ENCODE assay signal across 1 cellular context in the genomic region with DNA sequence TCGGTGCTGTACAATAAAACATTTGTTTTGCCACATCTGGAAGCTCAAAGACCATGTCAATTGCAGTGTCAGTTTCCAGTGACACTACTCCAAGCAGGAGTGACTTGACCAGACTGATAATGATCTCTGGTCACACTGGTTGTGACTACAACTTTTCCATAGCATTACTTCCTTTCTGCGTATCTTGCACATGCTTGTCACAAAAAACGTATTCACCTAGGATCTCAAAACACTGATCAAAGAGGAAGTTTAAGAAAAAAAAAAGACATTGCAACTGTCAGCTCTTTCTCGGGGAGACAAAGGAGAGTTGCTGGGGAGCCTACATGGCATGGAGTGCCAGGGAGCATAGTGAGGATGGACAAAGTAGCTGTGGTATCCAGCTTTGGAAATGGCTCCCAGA.
TF ChIP-seq lines count a peak whose summit lies in the region.

No MANE protein-coding gene starts in this region.

TF ChIP-seq in HepG2, 621 proteins besides CTCF, POLR2A, EP300 and RAD21 (continued from another document):
- TF ChIP-seq, protein P1, sequence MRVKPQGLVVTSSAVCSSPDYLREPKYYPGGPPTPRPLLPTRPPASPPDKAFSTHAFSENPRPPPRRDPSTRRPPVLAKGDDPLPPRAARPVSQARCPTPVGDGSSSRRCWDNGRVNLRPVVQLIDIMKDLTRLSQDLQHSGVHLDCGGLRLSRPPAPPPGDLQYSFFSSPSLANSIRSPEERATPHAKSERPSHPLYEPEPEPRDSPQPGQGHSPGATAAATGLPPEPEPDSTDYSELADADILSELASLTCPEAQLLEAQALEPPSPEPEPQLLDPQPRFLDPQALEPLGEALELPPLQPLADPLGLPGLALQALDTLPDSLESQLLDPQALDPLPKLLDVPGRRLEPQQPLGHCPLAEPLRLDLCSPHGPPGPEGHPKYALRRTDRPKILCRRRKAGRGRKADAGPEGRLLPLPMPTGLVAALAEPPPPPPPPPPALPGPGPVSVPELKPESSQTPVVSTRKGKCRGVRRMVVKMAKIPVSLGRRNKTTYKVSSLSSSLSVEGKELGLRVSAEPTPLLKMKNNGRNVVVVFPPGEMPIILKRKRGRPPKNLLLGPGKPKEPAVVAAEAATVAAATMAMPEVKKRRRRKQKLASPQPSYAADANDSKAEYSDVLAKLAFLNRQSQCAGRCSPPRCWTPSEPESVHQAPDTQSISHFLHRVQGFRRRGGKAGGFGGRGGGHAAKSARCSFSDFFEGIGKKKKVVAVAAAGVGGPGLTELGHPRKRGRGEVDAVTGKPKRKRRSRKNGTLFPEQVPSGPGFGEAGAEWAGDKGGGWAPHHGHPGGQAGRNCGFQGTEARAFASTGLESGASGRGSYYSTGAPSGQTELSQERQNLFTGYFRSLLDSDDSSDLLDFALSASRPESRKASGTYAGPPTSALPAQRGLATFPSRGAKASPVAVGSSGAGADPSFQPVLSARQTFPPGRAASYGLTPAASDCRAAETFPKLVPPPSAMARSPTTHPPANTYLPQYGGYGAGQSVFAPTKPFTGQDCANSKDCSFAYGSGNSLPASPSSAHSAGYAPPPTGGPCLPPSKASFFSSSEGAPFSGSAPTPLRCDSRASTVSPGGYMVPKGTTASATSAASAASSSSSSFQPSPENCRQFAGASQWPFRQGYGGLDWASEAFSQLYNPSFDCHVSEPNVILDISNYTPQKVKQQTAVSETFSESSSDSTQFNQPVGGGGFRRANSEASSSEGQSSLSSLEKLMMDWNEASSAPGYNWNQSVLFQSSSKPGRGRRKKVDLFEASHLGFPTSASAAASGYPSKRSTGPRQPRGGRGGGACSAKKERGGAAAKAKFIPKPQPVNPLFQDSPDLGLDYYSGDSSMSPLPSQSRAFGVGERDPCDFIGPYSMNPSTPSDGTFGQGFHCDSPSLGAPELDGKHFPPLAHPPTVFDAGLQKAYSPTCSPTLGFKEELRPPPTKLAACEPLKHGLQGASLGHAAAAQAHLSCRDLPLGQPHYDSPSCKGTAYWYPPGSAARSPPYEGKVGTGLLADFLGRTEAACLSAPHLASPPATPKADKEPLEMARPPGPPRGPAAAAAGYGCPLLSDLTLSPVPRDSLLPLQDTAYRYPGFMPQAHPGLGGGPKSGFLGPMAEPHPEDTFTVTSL (CRISPR knock-in tag; IDR thresholded peaks at IDR 0.05; ENCODE audit: borderline replicate concordance), result no peak
- no peak for TF ChIP-seq ZNF44 (CRISPR knock-in tag; IDR thresholded peaks at IDR 0.05)
- no peak for TF ChIP-seq ZNF143 (CRISPR knock-in tag; IDR thresholded peaks at IDR 0.05)
- no peak for TF ChIP-seq ZNF614 (CRISPR knock-in tag; IDR thresholded peaks at IDR 0.05; ENCODE audit: borderline replicate concordance)
- TF ChIP-seq, protein P2, sequence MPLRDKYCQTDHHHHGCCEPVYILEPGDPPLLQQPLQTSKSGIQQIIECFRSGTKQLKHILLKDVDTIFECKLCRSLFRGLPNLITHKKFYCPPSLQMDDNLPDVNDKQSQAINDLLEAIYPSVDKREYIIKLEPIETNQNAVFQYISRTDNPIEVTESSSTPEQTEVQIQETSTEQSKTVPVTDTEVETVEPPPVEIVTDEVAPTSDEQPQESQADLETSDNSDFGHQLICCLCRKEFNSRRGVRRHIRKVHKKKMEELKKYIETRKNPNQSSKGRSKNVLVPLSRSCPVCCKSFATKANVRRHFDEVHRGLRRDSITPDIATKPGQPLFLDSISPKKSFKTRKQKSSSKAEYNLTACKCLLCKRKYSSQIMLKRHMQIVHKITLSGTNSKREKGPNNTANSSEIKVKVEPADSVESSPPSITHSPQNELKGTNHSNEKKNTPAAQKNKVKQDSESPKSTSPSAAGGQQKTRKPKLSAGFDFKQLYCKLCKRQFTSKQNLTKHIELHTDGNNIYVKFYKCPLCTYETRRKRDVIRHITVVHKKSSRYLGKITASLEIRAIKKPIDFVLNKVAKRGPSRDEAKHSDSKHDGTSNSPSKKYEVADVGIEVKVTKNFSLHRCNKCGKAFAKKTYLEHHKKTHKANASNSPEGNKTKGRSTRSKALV (CRISPR knock-in tag; IDR thresholded peaks at IDR 0.05), result no peak
- TF ChIP-seq ZMAT3 (CRISPR knock-in tag; conservative IDR thresholded peaks at IDR 0.05), result no peak
- TF ChIP-seq, protein P3, sequence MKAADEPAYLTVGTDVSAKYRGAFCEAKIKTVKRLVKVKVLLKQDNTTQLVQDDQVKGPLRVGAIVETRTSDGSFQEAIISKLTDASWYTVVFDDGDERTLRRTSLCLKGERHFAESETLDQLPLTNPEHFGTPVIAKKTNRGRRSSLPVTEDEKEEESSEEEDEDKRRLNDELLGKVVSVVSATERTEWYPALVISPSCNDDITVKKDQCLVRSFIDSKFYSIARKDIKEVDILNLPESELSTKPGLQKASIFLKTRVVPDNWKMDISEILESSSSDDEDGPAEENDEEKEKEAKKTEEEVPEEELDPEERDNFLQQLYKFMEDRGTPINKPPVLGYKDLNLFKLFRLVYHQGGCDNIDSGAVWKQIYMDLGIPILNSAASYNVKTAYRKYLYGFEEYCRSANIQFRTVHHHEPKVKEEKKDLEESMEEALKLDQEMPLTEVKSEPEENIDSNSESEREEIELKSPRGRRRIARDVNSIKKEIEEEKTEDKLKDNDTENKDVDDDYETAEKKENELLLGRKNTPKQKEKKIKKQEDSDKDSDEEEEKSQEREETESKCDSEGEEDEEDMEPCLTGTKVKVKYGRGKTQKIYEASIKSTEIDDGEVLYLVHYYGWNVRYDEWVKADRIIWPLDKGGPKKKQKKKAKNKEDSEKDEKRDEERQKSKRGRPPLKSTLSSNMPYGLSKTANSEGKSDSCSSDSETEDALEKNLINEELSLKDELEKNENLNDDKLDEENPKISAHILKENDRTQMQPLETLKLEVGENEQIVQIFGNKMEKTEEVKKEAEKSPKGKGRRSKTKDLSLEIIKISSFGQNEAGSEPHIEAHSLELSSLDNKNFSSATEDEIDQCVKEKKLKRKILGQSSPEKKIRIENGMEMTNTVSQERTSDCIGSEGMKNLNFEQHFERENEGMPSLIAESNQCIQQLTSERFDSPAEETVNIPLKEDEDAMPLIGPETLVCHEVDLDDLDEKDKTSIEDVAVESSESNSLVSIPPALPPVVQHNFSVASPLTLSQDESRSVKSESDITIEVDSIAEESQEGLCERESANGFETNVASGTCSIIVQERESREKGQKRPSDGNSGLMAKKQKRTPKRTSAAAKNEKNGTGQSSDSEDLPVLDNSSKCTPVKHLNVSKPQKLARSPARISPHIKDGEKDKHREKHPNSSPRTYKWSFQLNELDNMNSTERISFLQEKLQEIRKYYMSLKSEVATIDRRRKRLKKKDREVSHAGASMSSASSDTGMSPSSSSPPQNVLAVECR (CRISPR knock-in tag; IDR thresholded peaks at IDR 0.05; ENCODE audit: borderline replicate concordance), result no peak
- TF ChIP-seq, protein P4, sequence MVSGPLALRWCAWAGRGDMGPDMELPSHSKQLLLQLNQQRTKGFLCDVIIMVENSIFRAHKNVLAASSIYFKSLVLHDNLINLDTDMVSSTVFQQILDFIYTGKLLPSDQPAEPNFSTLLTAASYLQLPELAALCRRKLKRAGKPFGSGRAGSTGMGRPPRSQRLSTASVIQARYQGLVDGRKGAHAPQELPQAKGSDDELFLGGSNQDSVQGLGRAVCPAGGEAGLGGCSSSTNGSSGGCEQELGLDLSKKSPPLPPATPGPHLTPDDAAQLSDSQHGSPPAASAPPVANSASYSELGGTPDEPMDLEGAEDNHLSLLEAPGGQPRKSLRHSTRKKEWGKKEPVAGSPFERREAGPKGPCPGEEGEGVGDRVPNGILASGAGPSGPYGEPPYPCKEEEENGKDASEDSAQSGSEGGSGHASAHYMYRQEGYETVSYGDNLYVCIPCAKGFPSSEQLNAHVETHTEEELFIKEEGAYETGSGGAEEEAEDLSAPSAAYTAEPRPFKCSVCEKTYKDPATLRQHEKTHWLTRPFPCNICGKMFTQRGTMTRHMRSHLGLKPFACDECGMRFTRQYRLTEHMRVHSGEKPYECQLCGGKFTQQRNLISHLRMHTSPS (CRISPR knock-in tag; IDR thresholded peaks at IDR 0.05; ENCODE audit: low read depth), result no peak
- TF ChIP-seq ZSCAN29 (CRISPR knock-in tag; conservative IDR thresholded peaks at IDR 0.05), result no peak
TF ChIP-seq in HepG2: peak in this region for 0.
